8 cellular contexts compared by ENCODE assay signal in genomic region chr3:53162672-53163458, GRCh38. TPM values are rescaled to one million over a fixed set of nuclear protein-coding genes. Genes with fewer than 3 reads are reported as not detected.
DNase-seq lines count a peak whose midpoint lies in the region; ATAC-seq and TF ChIP-seq lines count a peak whose summit lies in the region.

No MANE protein-coding gene starts in this region.

- H2AFZ ChIP-seq in SK-N-SH (ENCODE audit: low read depth): no peak overlapping the region

- TF ChIP-seq POLR2A in tibial nerve (IDR thresholded peaks at IDR 0.05): no peak

- peak overlapping the region; percentile 85 for H3K4me2 ChIP-seq in SK-N-SH

- no peak for TF ChIP-seq RAD21 in SK-N-SH (IDR thresholded peaks at IDR 0.05; ENCODE audit: low read length)

- H3K4me1 Mint-ChIP-seq in brain: peaks cover 40% of the 10 kb centered on the region

- no peaks in the 10 kb centered on the region for H3K9me3 ChIP-seq in SK-N-SH
- H3K9me3 ChIP-seq in RWPE2 (ENCODE audit: severe bottlenecking): no peaks in the 10 kb centered on the region
- H3K9me3 ChIP-seq in muscle layer of duodenum (ENCODE audit: control insufficient read depth in 1 of 2, low read length in 2 of 2): no peaks in the 10 kb centered on the region
- H3K9me3 ChIP-seq in tibial nerve: no peaks in the 10 kb centered on the region

- H3K79me2 ChIP-seq in SK-N-SH (ENCODE audit: insufficient read depth): peaks cover 8% of the 10 kb centered on the region; the same call in 1 of the 2 replicates

- DNase-seq in SK-N-SH (no peak), RWPE2 (ENCODE audit: low spot score) (no peak), tibial nerve (ENCODE audit: low spot score in 2 of 2) (no peak), NCI-H2171 (lab: John Stamatoyannopoulos, UW) (no peak), SIG-M5 (lab: John Stamatoyannopoulos, UW) (no peak)

- 91% methylated on average over 12 of the region's 12 CpGs for WGBS in SK-N-SH (ENCODE audit: low lambda C conversion rate)
- WGBS in tibial nerve, 2 donors: 58 to 66% methylated on average over 11 of the region's 12 CpGs

- H3K4me3 ChIP-seq in SK-N-SH (ENCODE audit: low read depth in 2 of 2, low read length in 1 of 2) (peak overlapping the region in 1 of 2 experiments; percentile 77; a peak in 2 of 4 replicates), RWPE2 (ENCODE audit: severe bottlenecking) (peak overlapping the region; percentile 99), muscle layer of duodenum (ENCODE audit: low read depth in 1 of 2, low read length in 2 of 2) (peak overlapping the region; percentile 59 to 78), tibial nerve (peak overlapping the region in 3 of 4 donors; percentile 63 to 94 (median 91))

- TF ChIP-seq CTCF in SK-N-SH (IDR thresholded peaks at IDR 0.05) (no peak), RWPE2 (IDR thresholded peaks at IDR 0.05; ENCODE audit: poor library complexity, severe bottlenecking) (no peak), brain (conservative IDR thresholded peaks at IDR 0.05) (no peak), tibial nerve (IDR thresholded peaks at IDR 0.05) (no peak)

- POLR2A ChIA-PET in SK-N-SH (lab: Yijun Ruan, JAX): no interaction called here

- peaks cover 6 to 24% of the 10 kb centered on the region in 2 experiments; a peak in 2 of 4 replicates for H3K4me1 ChIP-seq in SK-N-SH (ENCODE audit: control insufficient read depth in 1 of 2, insufficient read depth in 2 of 2, low read depth in 1 of 2, low read length in 1 of 2)
- peaks cover 12% of the 10 kb centered on the region for H3K4me1 ChIP-seq in RWPE2 (ENCODE audit: insufficient read depth, poor library complexity, severe bottlenecking)
- H3K4me1 ChIP-seq in muscle layer of duodenum (ENCODE audit: control insufficient read depth in 1 of 2, insufficient read depth in 2 of 2, low read length in 2 of 2): peaks cover 32 to 36% of the 10 kb centered on the region in 2 donors
- H3K4me1 ChIP-seq in tibial nerve: peaks cover 0 to 69% (median 37%) of the 10 kb centered on the region in 4 donors

- no peak for ATAC-seq in SK-N-SH treated with all-trans-retinoic acid at 6 μM for 48 hours
- ATAC-seq in RWPE2 (ENCODE audit: low read depth): no peak

- CTCF ChIA-PET in SK-N-SH (lab: Yijun Ruan, JAX): interaction anchor here (1.3 kb wide), 1 partner anchor 317 kb away, joined by 3 read pairs; no protein-coding TSS in a partner anchor

- H3F3A ChIP-seq in SK-N-SH (replicated peaks; ENCODE audit: insufficient read depth): peaks cover 4% of the 10 kb centered on the region

- no peaks in the 10 kb centered on the region for H3K9me3 Mint-ChIP-seq in brain

- no peak overlapping the region for H3K9ac ChIP-seq in SK-N-SH

- H3K4me3 Mint-ChIP-seq in brain: peak overlapping the region; percentile 78 to 88 (median 81)

- peaks cover 53% of the 10 kb centered on the region for H3K27me3 Mint-ChIP-seq in brain

- no peaks in the 10 kb centered on the region for H4K20me1 ChIP-seq in SK-N-SH (ENCODE audit: insufficient read depth)

- H3K27me3 ChIP-seq in SK-N-SH (ENCODE audit: insufficient read depth): no peaks in the 10 kb centered on the region
- H3K27me3 ChIP-seq in RWPE2 (ENCODE audit: insufficient read depth, poor library complexity, severe bottlenecking): no peaks in the 10 kb centered on the region
- H3K27me3 ChIP-seq in muscle layer of duodenum (ENCODE audit: low read depth, low read length): no peaks in the 10 kb centered on the region
- no peaks in the 10 kb centered on the region for H3K27me3 ChIP-seq in tibial nerve

- peak overlapping the region; percentile 8 to 87 (median 55) for H3K27ac Mint-ChIP-seq in brain

- no peaks in the 10 kb centered on the region for H3K9me2 ChIP-seq in SK-N-SH

- H3K36me3 Mint-ChIP-seq in brain: no peaks in the 10 kb centered on the region

- H3K36me3 ChIP-seq in SK-N-SH (replicated peaks in 1 of 2; ENCODE audit: control insufficient read depth in 1 of 2, insufficient read depth in 2 of 2, low read length in 1 of 2) (no peaks in the 10 kb centered on the region), RWPE2 (ENCODE audit: low read depth) (no peaks in the 10 kb centered on the region), muscle layer of duodenum (ENCODE audit: control insufficient read depth in 1 of 2, insufficient read depth in 2 of 2, low read length in 2 of 2) (no peaks in the 10 kb centered on the region), tibial nerve (no peaks in the 10 kb centered on the region)

- H3K27ac ChIP-seq in SK-N-SH (ENCODE audit: low read depth in 2 of 2, low read length in 1 of 2) (no peak overlapping the region), RWPE2 (ENCODE audit: poor library complexity, severe bottlenecking) (peak overlapping the region; percentile 31), muscle layer of duodenum (ENCODE audit: low read length) (peak overlapping the region; percentile 58), tibial nerve (peak overlapping the region in 3 of 4 donors; percentile 89 to 95 (median 91))

- no peak for TF ChIP-seq EP300 in SK-N-SH (IDR thresholded peaks at IDR 0.05; ENCODE audit: borderline replicate concordance in 1 of 2, low read depth in 1 of 2, low read length in 1 of 2)
- no peak for TF ChIP-seq EP300 in tibial nerve (IDR thresholded peaks at IDR 0.05)

TF ChIP-seq in SK-N-SH, 30 proteins besides CTCF, POLR2A, EP300 and RAD21 (continues in another document):
- TF ChIP-seq USF1 (IDR thresholded peaks at IDR 0.05; ENCODE audit: borderline replicate concordance, low read depth): no peak
- TF ChIP-seq GATA2 (CRISPR knock-in tag; IDR thresholded peaks at IDR 0.05): no peak
- TF ChIP-seq USF2 (IDR thresholded peaks at IDR 0.05; ENCODE audit: borderline replicate concordance, low read depth, low read length): no peak

TF ChIP-seq in SK-N-SH treated with all-trans-retinoic acid at 6 μM for 48 hours, 23 proteins besides CTCF, POLR2A, EP300 and RAD21:
- no peak for TF ChIP-seq ARNTL (CRISPR knock-in tag; IDR thresholded peaks at IDR 0.05; ENCODE audit: borderline replicate concordance, low read depth)
- no peak for TF ChIP-seq PATZ1 (CRISPR knock-in tag; IDR thresholded peaks at IDR 0.05; ENCODE audit: borderline replicate concordance)
- no peak for TF ChIP-seq ISL1 (CRISPR knock-in tag; IDR thresholded peaks at IDR 0.05)
- TF ChIP-seq ZC3H10 (CRISPR knock-in tag; IDR thresholded peaks at IDR 0.05): no peak
- TF ChIP-seq CSRNP3 (CRISPR knock-in tag; IDR thresholded peaks at IDR 0.05): no peak
- no peak for TF ChIP-seq ZNF70 (CRISPR knock-in tag; IDR thresholded peaks at IDR 0.05)
- TF ChIP-seq OSR1 (CRISPR knock-in tag; IDR thresholded peaks at IDR 0.05): no peak
TF ChIP-seq in SK-N-SH treated with all-trans-retinoic acid at 6 μM for 48 hours: peak in this region for 0.

RNA-seq across cellular contexts. Expression of gene PRKCD, which starts 1.9 kb away (rescaled TPM):
- polyA plus RNA-seq in SK-N-SH (2012; rRNA removed) (24.5 and 29.0 TPM in 2 replicates), brain (ENCODE audit: insufficient read depth, low read depth, low replicate concordance) (8.6 TPM)
- polyA plus RNA-seq in SK-N-SH (2012; cell fraction: cytosol; rRNA removed): 14.3 and 19.6 TPM in 2 replicates
- polyA plus RNA-seq in SK-N-SH (2012; cell fraction: nucleus; rRNA removed): 28.9 and 32.1 TPM in 2 replicates
- 10 to 100 TPM; 13.5 to 30.6 (median 19.9) TPM for total RNA-seq in tibial nerve

RNA-seq across cellular contexts. Expression of gene RFT1, which starts 32.6 kb away (rescaled TPM):
- polyA plus RNA-seq in SK-N-SH (2012; rRNA removed) (13.8 and 22.9 TPM in 2 replicates), brain (ENCODE audit: insufficient read depth, low read depth, low replicate concordance) (9.1 TPM)
- polyA plus RNA-seq in SK-N-SH (2012; cell fraction: cytosol; rRNA removed): 13.3 and 17.1 TPM in 2 replicates
- polyA plus RNA-seq in SK-N-SH (2012; cell fraction: nucleus; rRNA removed): 11.7 and 14.6 TPM in 2 replicates
- total RNA-seq in tibial nerve: 10 to 100 TPM; 12.0 to 18.6 (median 14.6) TPM

Comparison
In these comparisons a context has a peak if more than half of its experiments do, and no peak if none do; other contexts are left out.
1. H3K27ac ChIP-seq: peak in RWPE2 (single experiment), muscle layer of duodenum (single experiment) and tibial nerve (3 of 4); none in SK-N-SH (0 of 2).